ENCODE assay signal across 27 cellular contexts in genomic region chr5:12616093-12616492, GRCh38.
"Had no signal": no experiment of that assay in that cellular context is flagged by ENCODE, and none has a peak within 500 bp of the region (broad histone marks: within the 10 kb centered on the region; RNA-seq: fewer than 3 reads in every experiment).

No MANE protein-coding gene starts in this region.

- H3K9me3 ChIP-seq: gastrocnemius medialis, ovary, testis had no signal

- H3K36me3 ChIP-seq: gastrocnemius medialis, ovary, sigmoid colon, spleen, tibial artery had no signal

- H3K4me3 Mint-ChIP-seq: dendritic cell treated with granulocyte-macrophage colony-stimulating factor and Interleukin-4, amounts not matched to agents 40 ng/mL and 50 ng/mL, for 4 days; endodermal cell; memory B cell; natural killer cell; stimulated activated memory B cell treated with anti-CD40 and anti-IgM and Interleukin-4, amounts not matched to agents 10 μg/mL and 1 μg/mL and 100 μg/mL, for 72 hours; type B pancreatic cell had no signal

- H3K4me3 ChIP-seq: gastrocnemius medialis, lung, ovary, psoas muscle, sigmoid colon, spleen, testis, tibial artery had no signal

- H3K27ac Mint-ChIP-seq: dendritic cell treated with granulocyte-macrophage colony-stimulating factor and Interleukin-4, amounts not matched to agents 40 ng/mL and 50 ng/mL, for 4 days; endodermal cell; memory B cell; natural killer cell; stimulated activated memory B cell treated with anti-CD40 and anti-IgM and Interleukin-4, amounts not matched to agents 10 μg/mL and 1 μg/mL and 100 μg/mL, for 72 hours; type B pancreatic cell had no signal

- H3K36me3 Mint-ChIP-seq: memory B cell; natural killer cell; stimulated activated memory B cell treated with anti-CD40 and anti-IgM and Interleukin-4, amounts not matched to agents 10 μg/mL and 1 μg/mL and 100 μg/mL, for 72 hours; type B pancreatic cell had no signal

- H3K27me3 ChIP-seq: gastrocnemius medialis, ovary, sigmoid colon, spleen, testis, tibial artery had no signal

- DNase-seq: effector CD8-positive, alpha-beta T cell; endodermal cell; foreskin fibroblast; gastrocnemius medialis; head of caudate nucleus; kidney; natural killer cell; occipital lobe; ovary; posterior cingulate gyrus; psoas muscle; right cardiac atrium; sigmoid colon; spleen; stimulated activated CD4-positive, alpha-beta T cell treated with anti-CD3 and anti-CD28 coated beads, Interleukin-4, amount 100 ng/mL, for 4 hours; stimulated activated naive CD8-positive, alpha-beta T cell treated with anti-CD3 and anti-CD28 coated beads, Interleukin-15, Interleukin-2, amounts not matched to agents 100 U/mL and 50 U/mL, for 24 hours; substantia nigra; testis; tibial artery had no signal

- ATAC-seq: esophagus mucosa; gastrocnemius medialis; left lobe of liver; natural killer cell; psoas muscle; right cardiac atrium; stimulated activated memory B cell treated with anti-CD40 and anti-IgM and Interleukin-4, amounts not matched to agents 10 μg/mL and 1 μg/mL and 100 μg/mL, for 72 hours; stimulated activated naive CD8-positive, alpha-beta T cell treated with anti-CD3 and anti-CD28 coated beads, Interleukin-15, Interleukin-2, amounts not matched to agents 100 U/mL and 50 U/mL, for 24 hours had no signal

- H3K4me1 ChIP-seq: gastrocnemius medialis, psoas muscle, sigmoid colon, spleen, testis, tibial artery had no signal

- H3K27ac ChIP-seq: epithelial cell of prostate, gastrocnemius medialis, ovary, psoas muscle, sigmoid colon, spleen, testis, tibial artery had no signal

- H3K4me1 Mint-ChIP-seq: memory B cell; natural killer cell; stimulated activated memory B cell treated with anti-CD40 and anti-IgM and Interleukin-4, amounts not matched to agents 10 μg/mL and 1 μg/mL and 100 μg/mL, for 72 hours had no signal

- H3K27me3 Mint-ChIP-seq: dendritic cell treated with granulocyte-macrophage colony-stimulating factor and Interleukin-4, amounts not matched to agents 40 ng/mL and 50 ng/mL, for 4 days; memory B cell; stimulated activated memory B cell treated with anti-CD40 and anti-IgM and Interleukin-4, amounts not matched to agents 10 μg/mL and 1 μg/mL and 100 μg/mL, for 72 hours; type B pancreatic cell had no signal
